In genomic region chr1:8317647-8318360, GRCh38 we compare ENCODE assay signal across 9 cellular contexts. TPM values are rescaled to one million over a fixed set of nuclear protein-coding genes. Genes with fewer than 3 reads are reported as not detected.
DNase-seq lines count a peak whose midpoint lies in the region; TF ChIP-seq lines count a peak whose summit lies in the region.
"Had no signal": no experiment of that assay in that cellular context is flagged by ENCODE, and none has a peak within 500 bp of the region (broad histone marks: within the 10 kb centered on the region; RNA-seq: fewer than 3 reads in every experiment).

SLC45A1 (plus strand) TSS chr1:8318114; CDS start chr1:8324330, 6,216 bp downstream.

- H3K27me3 ChIP-seq in vagina, result no peaks in the 10 kb centered on the region

- peak within 1 kb of the TSS; percentile 38 for H3K27ac ChIP-seq in vagina
- H3K27ac ChIP-seq: PC-9 had no signal

- H3K9me3 Mint-ChIP-seq in IgD-negative memory B cell, result no peaks in the 10 kb centered on the region

- peak in 1 of 2 donors; percentile 8 for TF ChIP-seq POLR2A in vagina (IDR thresholded peaks at IDR 0.05)

- no peaks in the 10 kb centered on the region for H3K36me3 Mint-ChIP-seq in IgD-negative memory B cell

- no peaks in the 10 kb centered on the region for H3K36me3 ChIP-seq in vagina

- TF ChIP-seq CTCF in retinal pigment epithelial cell (conservative IDR thresholded peaks at IDR 0.05; ENCODE audit: low read depth, low read length) (no peak), vagina (IDR thresholded peaks at IDR 0.05) (no peak)

- H3K4me3 Mint-ChIP-seq in IgD-negative memory B cell, result peak within 1 kb of the TSS; percentile 77 to 94 (median 86)

- peak within 1 kb of the TSS; percentile 56 for H3K4me3 ChIP-seq in retinal pigment epithelial cell (ENCODE audit: low read length)
- H3K4me3 ChIP-seq in vagina, result peak within 1 kb of the TSS; percentile 67 to 72
- H3K4me3 ChIP-seq: PC-9 had no signal

- intact Hi-C loops in vagina (cut with DNase I), result loop anchor here (5.0 to 10.0 kb wide), 2 partner anchors 291 to 333 kb away; partner anchors contain the start of gene ERRFI1

- DNase-seq in DMS153 treated with DMSO at 0.1 percent for 48 hours (lab: John Stamatoyannopoulos, UW; ENCODE audit: unreplicated experiment) (peak; percentile 75), T1000 (lab: John Stamatoyannopoulos, UW) (peak; percentile 55), astrocyte of the hippocampus (ENCODE audit: low read depth, low spot score) (peak; percentile 84), hypothalamus (lab: John Stamatoyannopoulos, UW) (peak in 48 of 51 donors; percentile 12 to 88 (median 67)), retinal pigment epithelial cell (ENCODE audit: low read depth) (no peak), vagina (ENCODE audit: extremely low spot score in 2 of 2) (no peak), NAMALWA (ENCODE audit: low spot score) (no peak)

- peaks cover 36% of the 10 kb centered on the region for H3K27me3 Mint-ChIP-seq in IgD-negative memory B cell

- H3K9me3 ChIP-seq in vagina, result no peaks in the 10 kb centered on the region

- H3K4me1 Mint-ChIP-seq in IgD-negative memory B cell, result peaks cover 6 to 14% (median 12%) of the 10 kb centered on the region in 3 donors

- peaks cover 13% of the 10 kb centered on the region for H3K4me1 ChIP-seq in vagina

- peak within 1 kb of the TSS in 1 of 3 donors; percentile 67 for H3K27ac Mint-ChIP-seq in IgD-negative memory B cell

RNA-seq across cellular contexts. Expression of gene SLC45A1, which starts in this region (rescaled TPM):
- 0.38 TPM for polyA plus RNA-seq in IgD-negative memory B cell
- 13.8 TPM for total RNA-seq in vagina

Comparison
In these comparisons a context has a peak if more than half of its experiments do, and no peak if none do; other contexts are left out.
1. DNase-seq: peak in DMS153 treated with DMSO at 0.1 percent for 48 hours (single experiment), T1000 (single experiment), astrocyte of the hippocampus (single experiment) and hypothalamus (48 of 51); none in retinal pigment epithelial cell (single experiment), vagina (0 of 2) and NAMALWA (single experiment).